In the genomic region with DNA sequence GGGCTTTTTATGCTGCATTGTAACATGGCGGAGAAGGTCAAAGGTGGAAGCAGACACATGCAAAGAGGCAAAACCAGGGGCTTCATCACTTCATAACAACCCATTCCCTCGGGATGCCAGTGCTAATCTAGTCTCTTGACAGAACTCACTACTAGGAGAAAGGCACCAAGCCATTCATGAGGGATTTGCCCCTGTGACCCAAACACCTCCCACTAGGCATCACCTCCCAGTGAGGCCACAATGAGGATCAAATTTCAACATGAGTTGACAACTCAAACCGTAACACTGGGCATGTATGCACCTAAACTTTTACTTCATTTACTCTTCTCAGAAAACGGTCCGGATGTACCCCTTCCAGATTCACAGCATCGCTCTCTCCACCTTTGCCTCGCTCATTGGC, we compare ENCODE assay signal across 20 cellular contexts.
DNase-seq lines count a peak whose midpoint lies in the region; ATAC-seq and TF ChIP-seq lines count a peak whose summit lies in the region.
"Had no signal": no experiment of that assay in that cellular context is flagged by ENCODE, and none has a peak within 500 bp of the region (broad histone marks: within the 10 kb centered on the region; RNA-seq: fewer than 3 reads in every experiment).

No MANE protein-coding gene starts in this region.

- H3K9me3 ChIP-seq in HEK293 (ENCODE audit: control insufficient read depth, insufficient read depth, low read depth, low read length) (no peaks in the 10 kb centered on the region), endodermal cell (ENCODE audit: control insufficient read depth, low read length) (no peaks in the 10 kb centered on the region), osteoblast (ENCODE audit: low read depth, low read length) (no peaks in the 10 kb centered on the region), gastrocnemius medialis (no peaks in the 10 kb centered on the region)
- H3K9me3 ChIP-seq: SK-N-SH had no signal

- H3K4me3 Mint-ChIP-seq in activated naive CD4-positive, alpha-beta T cell treated with anti-CD3 and anti-CD28 coated beads for 36 hours = no peak overlapping the region
- H3K4me3 Mint-ChIP-seq in activated naive CD4-positive, alpha-beta T cell treated with anti-CD3 and anti-CD28 coated beads, Interleukin-2, amount 10 ng/mL, durations not matched to agents 7 days and 5 days = no peak overlapping the region
- H3K4me3 Mint-ChIP-seq in endodermal cell = no peak overlapping the region

- no peak overlapping the region for H3K4me2 ChIP-seq in osteoblast (ENCODE audit: insufficient read depth, low read length)
- H3K4me2 ChIP-seq: SK-N-SH had no signal

- H3K36me3 ChIP-seq in HEK293 (ENCODE audit: control insufficient read depth in 2 of 2, insufficient read depth in 1 of 2, low read length in 2 of 2) (peaks cover 45 to 79% of the 10 kb centered on the region in 2 experiments), endodermal cell (ENCODE audit: control insufficient read depth, insufficient read depth, low read length) (peaks cover 90% of the 10 kb centered on the region), osteoblast (ENCODE audit: insufficient read depth, low read length) (peaks cover 33% of the 10 kb centered on the region), gastrocnemius medialis (peaks cover 3 to 58% of the 10 kb centered on the region in 2 donors)

- no peaks in the 10 kb centered on the region for H4K20me1 ChIP-seq in osteoblast (ENCODE audit: insufficient read depth, low read length)

- H3K27ac ChIP-seq in HEK293 (ENCODE audit: extremely low read depth, low read depth, low read length) = no peak overlapping the region
- no peak overlapping the region for H3K27ac ChIP-seq in endodermal cell (ENCODE audit: low read depth, low read length)
- no peak overlapping the region for H3K27ac ChIP-seq in osteoblast (ENCODE audit: low read depth, low read length)
- H3K27ac ChIP-seq in gastrocnemius medialis = no peak overlapping the region

- WGBS in endodermal cell (ENCODE audit: insufficient coverage in 1 of 2, insufficient read length in 1 of 2), 2 experiments = 87 to 91% methylated on average over 6 to 7 of the region's 7 CpGs

- H3K27me3 ChIP-seq in endodermal cell (ENCODE audit: control insufficient read depth, insufficient read depth, low read length, poor library complexity, severe bottlenecking) (no peaks in the 10 kb centered on the region), osteoblast (ENCODE audit: insufficient read depth, low read length) (no peaks in the 10 kb centered on the region), gastrocnemius medialis (no peaks in the 10 kb centered on the region)

- in situ Hi-C loops in gastrocnemius medialis (cut with MboI; ENCODE audit: low sequenced_read_pairs in 4 of 4) = loop anchor here (5.0 to 10.0 kb wide), 3 partner anchors 61 to 66 kb away; partner anchors contain the start of gene CDS2 (in 3 of the 4)

- no peak for DNase-seq in activated naive CD4-positive, alpha-beta T cell treated with anti-CD3 and anti-CD28 coated beads for 36 hours
- no peak for DNase-seq in activated naive CD4-positive, alpha-beta T cell treated with anti-CD3 and anti-CD28 coated beads, Interleukin-2, amount 10 ng/mL, durations not matched to agents 7 days and 5 days
- DNase-seq in endodermal cell = peak; percentile 58
- peak; percentile 55 for DNase-seq in osteoblast (ENCODE audit: insufficient read length, low spot score, missing footprints)
- DNase-seq in gastrocnemius medialis = no peak
- DNase-seq: DMS53; Kasumi-1; NCI-H1105; NCI-H1436 treated with DMSO at 0.1 percent for 48 hours; NCI-H1930; NCI-H446 treated with DMSO at 0.1 percent for 48 hours; NCI-H526; NCI-H82; NK-92 treated with Interleukin-12 subunit alpha and Interleukin-12 subunit beta, amount 100 ng/mL, for 24 hours; PC-3; SK-N-SH had no signal

- H3K4me3 ChIP-seq in HEK293 (ENCODE audit: low read depth, low read length) (no peak overlapping the region), endodermal cell (ENCODE audit: low read length) (no peak overlapping the region), osteoblast (ENCODE audit: insufficient read depth, low read length) (no peak overlapping the region), gastrocnemius medialis (no peak overlapping the region)
- H3K4me3 ChIP-seq: K562 had no signal

- peak overlapping the region; percentile 19 for H3K27ac Mint-ChIP-seq in activated naive CD4-positive, alpha-beta T cell treated with anti-CD3 and anti-CD28 coated beads for 36 hours
- H3K27ac Mint-ChIP-seq in activated naive CD4-positive, alpha-beta T cell treated with anti-CD3 and anti-CD28 coated beads, Interleukin-2, amount 10 ng/mL, durations not matched to agents 7 days and 5 days = no peak overlapping the region
- no peak overlapping the region for H3K27ac Mint-ChIP-seq in endodermal cell

- TF ChIP-seq CTCF in HEK293 (tag by site-specific recombination; IDR thresholded peaks at IDR 0.05) = no peak
- no peak for TF ChIP-seq CTCF in endodermal cell (conservative IDR thresholded peaks at IDR 0.05)
- TF ChIP-seq CTCF in osteoblast (IDR thresholded peaks at IDR 0.05; ENCODE audit: extremely low read depth, low read depth, low read length) = no peak
- no peak for TF ChIP-seq CTCF in gastrocnemius medialis (IDR thresholded peaks at IDR 0.05 in 4 of 5, conservative IDR thresholded peaks at IDR 0.05 in 1 of 5)

- H3K36me3 Mint-ChIP-seq in activated naive CD4-positive, alpha-beta T cell treated with anti-CD3 and anti-CD28 coated beads for 36 hours (ENCODE audit: low read depth) = peaks cover 4% of the 10 kb centered on the region
- H3K36me3 Mint-ChIP-seq in activated naive CD4-positive, alpha-beta T cell treated with anti-CD3 and anti-CD28 coated beads, Interleukin-2, amount 10 ng/mL, durations not matched to agents 7 days and 5 days = peaks cover 31% of the 10 kb centered on the region
- H3K36me3 Mint-ChIP-seq in endodermal cell (ENCODE audit: low read depth) = peaks cover 42% of the 10 kb centered on the region

- H3K79me2 ChIP-seq in osteoblast (ENCODE audit: insufficient read depth, low read length) = no peaks in the 10 kb centered on the region

- no peak overlapping the region for H2AFZ ChIP-seq in osteoblast (ENCODE audit: low read length)

- H3K4me1 Mint-ChIP-seq in activated naive CD4-positive, alpha-beta T cell treated with anti-CD3 and anti-CD28 coated beads for 36 hours (ENCODE audit: low read depth) = peaks cover 19% of the 10 kb centered on the region
- H3K4me1 Mint-ChIP-seq in activated naive CD4-positive, alpha-beta T cell treated with anti-CD3 and anti-CD28 coated beads, Interleukin-2, amount 10 ng/mL, durations not matched to agents 7 days and 5 days = peaks cover 13% of the 10 kb centered on the region
- peaks cover 12% of the 10 kb centered on the region for H3K4me1 Mint-ChIP-seq in endodermal cell

- H3K9ac ChIP-seq in endodermal cell (ENCODE audit: extremely low read depth, low read length, poor library complexity, severe bottlenecking) = no peak overlapping the region
- H3K9ac ChIP-seq: SK-N-SH had no signal

- H3K27me3 Mint-ChIP-seq in activated naive CD4-positive, alpha-beta T cell treated with anti-CD3 and anti-CD28 coated beads for 36 hours (ENCODE audit: low read depth) = no peaks in the 10 kb centered on the region
- H3K27me3 Mint-ChIP-seq in activated naive CD4-positive, alpha-beta T cell treated with anti-CD3 and anti-CD28 coated beads, Interleukin-2, amount 10 ng/mL, durations not matched to agents 7 days and 5 days = no peaks in the 10 kb centered on the region
- H3K27me3 Mint-ChIP-seq in endodermal cell (ENCODE audit: insufficient read depth) = no peaks in the 10 kb centered on the region

- H3K9me3 Mint-ChIP-seq in activated naive CD4-positive, alpha-beta T cell treated with anti-CD3 and anti-CD28 coated beads for 36 hours = no peaks in the 10 kb centered on the region
- no peaks in the 10 kb centered on the region for H3K9me3 Mint-ChIP-seq in activated naive CD4-positive, alpha-beta T cell treated with anti-CD3 and anti-CD28 coated beads, Interleukin-2, amount 10 ng/mL, durations not matched to agents 7 days and 5 days
- no peaks in the 10 kb centered on the region for H3K9me3 Mint-ChIP-seq in endodermal cell

- POLR2A ChIA-PET in HEK293 (lab: Yijun Ruan, JAX) = interaction anchor here (1.0 kb wide), 1 partner anchor 62 kb away, joined by 3 read pairs; the partner anchor contains the start of gene CDS2

- CTCF ChIA-PET in activated naive CD4-positive, alpha-beta T cell treated with anti-CD3 and anti-CD28 coated beads for 36 hours (lab: Charles Lee) = interaction anchor here (2.4 to 11.9 kb wide), 2 partner anchors 17 to 60 kb away, joined by 9 to 180 read pairs; partner anchors contain the start of gene CDS2
- CTCF ChIA-PET in activated naive CD4-positive, alpha-beta T cell treated with anti-CD3 and anti-CD28 coated beads, Interleukin-2, amount 10 ng/mL, durations not matched to agents 7 days and 5 days (lab: Charles Lee) = interaction anchor here (1.4 kb wide), 1 partner anchor 35 kb away, joined by 4 read pairs; no protein-coding TSS in a partner anchor
- CTCF ChIA-PET in HEK293 (lab: Yijun Ruan, JAX) = interaction anchor here (1.1 to 10.6 kb wide), 2 partner anchors 63 to 260 kb away, joined by 3 to 160 read pairs; partner anchors contain the start of gene CDS2

- TF ChIP-seq POLR2A in gastrocnemius medialis (IDR thresholded peaks at IDR 0.05) = no peak

- intact Hi-C loops in activated naive CD4-positive, alpha-beta T cell treated with anti-CD3 and anti-CD28 coated beads for 36 hours (cut with micrococcal nuclease) = loop anchor here (2.0 kb wide), 1 partner anchor 20 kb away; no protein-coding TSS in a partner anchor
- intact Hi-C loops in gastrocnemius medialis (cut with DNase I; ENCODE audit: low total_unique reads) = no loop called here

- H3K4me1 ChIP-seq in HEK293 (ENCODE audit: control insufficient read depth, insufficient read depth, low read length) = no peaks in the 10 kb centered on the region
- H3K4me1 ChIP-seq in endodermal cell (ENCODE audit: control insufficient read depth, insufficient read depth, low read length) = no peaks in the 10 kb centered on the region
- no peaks in the 10 kb centered on the region for H3K4me1 ChIP-seq in osteoblast (ENCODE audit: insufficient read depth, low read length)
- peaks cover 6% of the 10 kb centered on the region in 2 donors for H3K4me1 ChIP-seq in gastrocnemius medialis

- no peak for ATAC-seq in gastrocnemius medialis
- ATAC-seq in GM21447 (IDR thresholded peaks at IDR 0.05; ENCODE audit: unreplicated experiment) = no peak
- ATAC-seq in HG02763 (IDR thresholded peaks at IDR 0.05; ENCODE audit: unreplicated experiment) = no peak
- ATAC-seq: K562, PC-3 had no signal

TF ChIP-seq in HEK293, 187 proteins besides CTCF, POLR2A, EP300 and RAD21:
- no peak for TF ChIP-seq ZNF211 (tag by site-specific recombination; IDR thresholded peaks at IDR 0.05; ENCODE audit: low read depth)
- TF ChIP-seq GLIS1 (tag by site-specific recombination; IDR thresholded peaks at IDR 0.05) = peak; percentile 93

Comparison
In these comparisons a context has a peak if more than half of its experiments do, and no peak if none do; other contexts are left out.
1. DNase-seq: peak in endodermal cell (single experiment) and osteoblast (single experiment); none in activated naive CD4-positive, alpha-beta T cell treated with anti-CD3 and anti-CD28 coated beads for 36 hours (single experiment), activated naive CD4-positive, alpha-beta T cell treated with anti-CD3 and anti-CD28 coated beads, Interleukin-2, amount 10 ng/mL, durations not matched to agents 7 days and 5 days (single experiment) and gastrocnemius medialis (0 of 2).